In the genomic region with DNA sequence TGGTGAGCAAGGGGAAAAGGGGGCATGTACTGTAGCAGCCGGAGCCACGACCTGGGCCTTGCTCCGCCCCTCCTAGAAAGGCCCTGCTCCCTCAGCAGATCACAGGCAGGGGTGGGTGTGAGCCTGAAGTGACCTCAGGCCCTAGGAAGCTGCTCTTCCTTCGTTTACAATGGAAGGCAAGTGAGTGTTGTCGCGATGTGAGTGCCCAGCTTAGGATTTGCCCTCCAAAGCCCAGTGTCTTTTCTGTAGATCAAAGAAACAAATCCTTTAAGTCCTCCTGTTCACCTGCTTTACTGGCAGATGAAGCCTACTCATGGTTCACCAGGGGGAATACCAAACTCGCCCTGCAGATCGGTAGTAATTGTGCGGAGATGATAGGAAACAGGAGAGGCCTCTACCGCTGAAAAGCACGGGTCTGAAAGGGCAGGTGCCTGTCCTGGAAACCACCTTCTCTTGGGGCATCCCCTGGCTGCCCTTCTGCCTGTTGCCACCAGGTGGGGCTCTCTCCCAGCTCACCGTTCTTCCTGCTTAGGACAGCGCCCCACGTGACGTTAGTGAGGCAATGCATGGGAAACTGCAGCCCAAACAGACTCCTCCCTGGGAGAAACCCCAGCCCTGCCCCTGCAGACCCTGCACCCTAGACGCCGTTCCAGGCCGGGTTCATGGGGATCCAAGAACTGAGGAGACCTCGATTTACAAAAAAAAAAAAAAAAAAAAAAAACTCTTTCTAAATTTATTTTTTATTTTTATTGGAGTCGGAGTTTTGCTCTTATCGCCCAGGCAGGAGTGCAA, we compare ENCODE assay signal across 8 cellular contexts. TPM values are rescaled to one million over a fixed set of nuclear protein-coding genes. Genes with fewer than 3 reads are reported as not detected.
DNase-seq lines count a peak whose midpoint lies in the region; ATAC-seq and TF ChIP-seq lines count a peak whose summit lies in the region.

No MANE protein-coding gene starts in this region.

- TF ChIP-seq POLR2A in GM19099 (IDR thresholded peaks at IDR 0.05; ENCODE audit: extremely low read depth, insufficient read length, low read depth) (peak; percentile 41), breast epithelium (IDR thresholded peaks at IDR 0.05) (no peak)

- TF ChIP-seq CTCF in WI38 (IDR thresholded peaks at IDR 0.05; ENCODE audit: low read depth, low read length) (peak; percentile 99), breast epithelium (IDR thresholded peaks at IDR 0.05) (peak; percentile 99 to 100 (median 100))

- DNase-seq in Ammon's horn (ENCODE audit: low spot score) (peak; percentile 96), NCI-H226 (peak; percentile 73), breast epithelium (ENCODE audit: low spot score in 2 of 2) (peak; percentile 88 to 92), iris pigment epithelial cell (ENCODE audit: low read depth) (peak; percentile 90)
- peak; percentile 83 to 86 for DNase-seq in stimulated activated CD4-positive, alpha-beta T cell treated with anti-CD3 and anti-CD28 coated beads, Interleukin-1b, Interleukin-23, amount 100 ng/mL, for 1 hour (ENCODE audit: low read depth in 2 of 2)

- peak overlapping the region; percentile 15 to 48 for H3K27ac ChIP-seq in breast epithelium

- intact Hi-C loops in breast epithelium (cut with DNase I; ENCODE audit: low total_unique reads): loop anchor here (1.0 kb wide), 1 partner anchor 61 kb away; no protein-coding TSS in a partner anchor

- H3K4me3 ChIP-seq in WI38 (ENCODE audit: low read depth, low read length) (no peak overlapping the region), breast epithelium (no peak overlapping the region)

- H3K9me3 ChIP-seq in breast epithelium: no peaks in the 10 kb centered on the region

- no peaks in the 10 kb centered on the region for H3K4me1 ChIP-seq in breast epithelium

- no peaks in the 10 kb centered on the region for H3K27me3 ChIP-seq in breast epithelium

- peaks cover 3% of the 10 kb centered on the region for H3K36me3 ChIP-seq in breast epithelium

- peak; percentile 81 for ATAC-seq in HG03354 (IDR thresholded peaks at IDR 0.05; ENCODE audit: poor library complexity, severe bottlenecking, unreplicated experiment)

RNA-seq across cellular contexts. Expression of a gene that starts 34.9 kb away (rescaled TPM):
- total RNA-seq in breast epithelium: 10 to 100 TPM; 13.2 to 15.4 (median 14.1) TPM

RNA-seq across cellular contexts. Expression of a gene that starts 45.9 kb away (rescaled TPM):
- 10 to 100 TPM; 87.2 to 99.4 (median 98.2) TPM for total RNA-seq in breast epithelium

RNA-seq across cellular contexts. Expression of a gene that starts 55.4 kb away (rescaled TPM):
- under 1 TPM in 1 of 3 donors, not detected in 2; 0.48 TPM for total RNA-seq in breast epithelium
